Comparison of ENCODE assay signal across 8 cellular contexts in genomic region chr7:106947244-106947728, GRCh38.
DNase-seq lines count a peak whose midpoint lies in the region; ATAC-seq, FAIRE-seq and TF ChIP-seq lines count a peak whose summit lies in the region.

No MANE protein-coding gene starts in this region.

- no peak overlapping the region for H3K4me3 Mint-ChIP-seq in osteocyte (ENCODE audit: unreplicated experiment)

- no peak for FAIRE-seq in frontal cortex (lab: Jason Lieb, UNC)

- no peaks in the 10 kb centered on the region for H3K36me3 Mint-ChIP-seq in osteocyte (ENCODE audit: unreplicated experiment)

- ATAC-seq in HG03342 (IDR thresholded peaks at IDR 0.05; ENCODE audit: unreplicated experiment) (peak; percentile 81), HG02970 (IDR thresholded peaks at IDR 0.05; ENCODE audit: low FRiP score, unreplicated experiment) (no peak)

- peaks cover 39% of the 10 kb centered on the region for H3K27me3 Mint-ChIP-seq in osteocyte (ENCODE audit: unreplicated experiment)

- no peaks in the 10 kb centered on the region for H3K4me1 Mint-ChIP-seq in osteocyte (ENCODE audit: unreplicated experiment)

- peak; percentile 32 to 34 for DNase-seq in activated T-cell treated with anti-CD3 and anti-CD28 coated beads, Interleukin-2, amount 50 U/mL, for 48 hours
- no peak for DNase-seq in activated T-cell treated with anti-CD3 and anti-CD28 coated beads, Interleukin-2, amount 50 U/mL, for 1 hour
- DNase-seq in NCI-H460 (ENCODE audit: extremely low read depth, low read depth) (peak; percentile 67), frontal cortex (ENCODE audit: low spot score in 2 of 2) (peak; percentile 13 to 48), osteocyte (ENCODE audit: extremely low spot score, unreplicated experiment) (no peak)
- DNase-seq in activated CD4-positive, alpha-beta T cell treated with anti-CD3 and anti-CD28 coated beads, Interleukin-2, amount 50 U/mL, for 1 hour = peak; percentile 2

- no peaks in the 10 kb centered on the region for H3K9me3 Mint-ChIP-seq in osteocyte (ENCODE audit: unreplicated experiment)

- TF ChIP-seq CTCF in osteocyte (IDR thresholded peaks at IDR 0.05) = peak; percentile 62

- H3K27ac Mint-ChIP-seq in osteocyte (ENCODE audit: unreplicated experiment) = no peak overlapping the region

Comparison
In these comparisons a context has a peak if more than half of its experiments do, and no peak if none do; other contexts are left out.
1. DNase-seq: peak in activated T-cell treated with anti-CD3 and anti-CD28 coated beads, Interleukin-2, amount 50 U/mL, for 48 hours (2 of 2), NCI-H460 (single experiment), activated CD4-positive, alpha-beta T cell treated with anti-CD3 and anti-CD28 coated beads, Interleukin-2, amount 50 U/mL, for 1 hour (single experiment) and frontal cortex (2 of 2); none in activated T-cell treated with anti-CD3 and anti-CD28 coated beads, Interleukin-2, amount 50 U/mL, for 1 hour (single experiment) and osteocyte (single experiment).